In genomic region chr7:92178928-92179373, GRCh38 we compare ENCODE assay signal across 8 cellular contexts. TPM values are rescaled to one million over a fixed set of nuclear protein-coding genes. Genes with fewer than 3 reads are reported as not detected.
DNase-seq lines count a peak whose midpoint lies in the region; ATAC-seq and TF ChIP-seq lines count a peak whose summit lies in the region.

TSS of gene LRRD1 (minus strand) at chr7:92179142. CDS start at chr7:92165202, 13,940 bp downstream.

- no peaks in the 10 kb centered on the region for H3K36me3 Mint-ChIP-seq in CD8-positive, alpha-beta memory T cell
- H3K36me3 Mint-ChIP-seq in neural crest cell (ENCODE audit: low read depth) = peaks cover 13% of the 10 kb centered on the region

- CTCF ChIA-PET in CD8-positive, alpha-beta memory T cell (lab: Charles Lee) = interaction anchor here (0.7 to 1.7 kb wide), 12 partner anchors 12 to 349 kb away, joined by 3 to 9 read pairs (median 4); partner anchors contain the start of genes ANKIB1, CYP51A1, GATAD1 and KRIT1

- H3K9me3 ChIP-seq in CD8-positive, alpha-beta memory T cell (ENCODE audit: low read length) = no peaks in the 10 kb centered on the region

- H3K27me3 Mint-ChIP-seq in CD8-positive, alpha-beta memory T cell = peaks cover 0 to 9% of the 10 kb centered on the region in 2 donors
- peaks cover 2% of the 10 kb centered on the region for H3K27me3 Mint-ChIP-seq in neural crest cell (ENCODE audit: low read depth)
- H3K27me3 Mint-ChIP-seq in stimulated activated naive CD8-positive, alpha-beta T cell treated with anti-CD3 and anti-CD28 coated beads, Interleukin-15, amount 100 ng/mL, for 72 hours = no peaks in the 10 kb centered on the region

- TF ChIP-seq CTCF in foreskin keratinocyte (conservative IDR thresholded peaks at IDR 0.05) (peak; percentile 98), neural crest cell (conservative IDR thresholded peaks at IDR 0.05) (peak; percentile 96)

- H3K4me3 Mint-ChIP-seq in CD8-positive, alpha-beta memory T cell = peak within 1 kb of the TSS; percentile 44 to 92 (median 80)
- H3K4me3 Mint-ChIP-seq in neural crest cell = peak within 1 kb of the TSS; percentile 69
- peak within 1 kb of the TSS; percentile 86 to 95 for H3K4me3 Mint-ChIP-seq in stimulated activated naive CD8-positive, alpha-beta T cell treated with anti-CD3 and anti-CD28 coated beads, Interleukin-15, amount 100 ng/mL, for 72 hours

- H3K27ac ChIP-seq in CD8-positive, alpha-beta memory T cell (ENCODE audit: low read depth, low read length) = no peak within 1 kb of the TSS
- H3K27ac ChIP-seq in foreskin keratinocyte = no peak within 1 kb of the TSS

- peak within 1 kb of the TSS; percentile 53 for H3K4me3 ChIP-seq in CD8-positive, alpha-beta memory T cell (ENCODE audit: low read length)

- POLR2A ChIA-PET in CD8-positive, alpha-beta memory T cell (lab: Charles Lee) = interaction anchor here (1.5 kb wide), 1 partner anchor 45 kb away, joined by 4 read pairs; the partner anchor contains the start of gene CYP51A1

- peaks cover 0 to 4% (median 2%) of the 10 kb centered on the region in 5 donors for H3K9me3 Mint-ChIP-seq in CD8-positive, alpha-beta memory T cell
- peaks cover 7% of the 10 kb centered on the region for H3K9me3 Mint-ChIP-seq in neural crest cell
- H3K9me3 Mint-ChIP-seq in stimulated activated naive CD8-positive, alpha-beta T cell treated with anti-CD3 and anti-CD28 coated beads, Interleukin-15, amount 100 ng/mL, for 72 hours = no peaks in the 10 kb centered on the region

- no peaks in the 10 kb centered on the region for H3K36me3 ChIP-seq in CD8-positive, alpha-beta memory T cell (ENCODE audit: insufficient read depth, low read length)

- peak; percentile 81 to 89 (median 87) for DNase-seq in CD8-positive, alpha-beta memory T cell
- DNase-seq in HPDE6-E6E7 (ENCODE audit: extremely low spot score) = peak; percentile 64
- DNase-seq in RPMI7951 (ENCODE audit: low read depth) = peak; percentile 82
- DNase-seq in activated gamma-delta T cell treated with Interleukin-2 at 50 U/mL for 16 hours = peak; percentile 86
- peak; percentile 40 to 79 for DNase-seq in foreskin keratinocyte
- peak; percentile 85 for DNase-seq in neural crest cell (ENCODE audit: low read depth, low spot score)
- peak; percentile 92 to 94 for DNase-seq in stimulated activated naive CD8-positive, alpha-beta T cell treated with anti-CD3 and anti-CD28 coated beads, Interleukin-15, amount 100 ng/mL, for 72 hours

- H3K4me1 ChIP-seq in CD8-positive, alpha-beta memory T cell (ENCODE audit: insufficient read depth, low read length) = peaks cover 6% of the 10 kb centered on the region
- no peaks in the 10 kb centered on the region for H3K4me1 ChIP-seq in foreskin keratinocyte

- peaks cover 6 to 13% (median 12%) of the 10 kb centered on the region in 3 donors for H3K4me1 Mint-ChIP-seq in CD8-positive, alpha-beta memory T cell
- no peaks in the 10 kb centered on the region for H3K4me1 Mint-ChIP-seq in neural crest cell
- H3K4me1 Mint-ChIP-seq in stimulated activated naive CD8-positive, alpha-beta T cell treated with anti-CD3 and anti-CD28 coated beads, Interleukin-15, amount 100 ng/mL, for 72 hours = peaks cover 13% of the 10 kb centered on the region

- H3K27me3 ChIP-seq in CD8-positive, alpha-beta memory T cell (ENCODE audit: insufficient read depth, low read length, poor library complexity, severe bottlenecking) = no peaks in the 10 kb centered on the region
- H3K27me3 ChIP-seq in foreskin keratinocyte = no peaks in the 10 kb centered on the region

- ATAC-seq in GM19467 (IDR thresholded peaks at IDR 0.05; ENCODE audit: unreplicated experiment) (peak; percentile 98), foreskin keratinocyte (peak; percentile 100)
- ATAC-seq in stimulated activated naive CD8-positive, alpha-beta T cell treated with anti-CD3 and anti-CD28 coated beads, Interleukin-15, amount 100 ng/mL, for 72 hours = peak; percentile 100

- peak within 1 kb of the TSS in 4 of 8 donors; percentile 39 to 70 (median 56) for H3K27ac Mint-ChIP-seq in CD8-positive, alpha-beta memory T cell
- H3K27ac Mint-ChIP-seq in neural crest cell (ENCODE audit: unreplicated experiment) = peak within 1 kb of the TSS; percentile 35
- H3K27ac Mint-ChIP-seq in stimulated activated naive CD8-positive, alpha-beta T cell treated with anti-CD3 and anti-CD28 coated beads, Interleukin-15, amount 100 ng/mL, for 72 hours = peak within 1 kb of the TSS; percentile 85 to 90

RNA-seq across cellular contexts. Expression of gene LRRD1, which starts in this region (rescaled TPM):
- total RNA-seq in CD8-positive, alpha-beta memory T cell = not detected
- not detected for polyA plus RNA-seq in CD8-positive, alpha-beta memory T cell
- total RNA-seq in RPMI7951 (2014; rRNA removed; shearing (Covaris generic)) = not detected in 2 replicates
- total RNA-seq in foreskin keratinocyte = 0.04 TPM in 1 of 2 replicates, not detected in the other
- polyA plus RNA-seq in foreskin keratinocyte = not detected in 2 replicates
- 0.57 and 0.58 TPM in 2 replicates for total RNA-seq in neural crest cell

Comparison
In these comparisons a context has a peak if more than half of its experiments do, and no peak if none do; other contexts are left out.
1. Peak in DNase-seq and H3K4me3 ChIP-seq in CD8-positive, alpha-beta memory T cell; RNA of the gene not detected or under 1 TPM.
2. Peak in DNase-seq in RPMI7951; RNA of the gene not detected or under 1 TPM.
3. Peak in DNase-seq and ATAC-seq in foreskin keratinocyte; RNA of the gene not detected or under 1 TPM.
4. Peak in DNase-seq in neural crest cell; RNA of the gene not detected or under 1 TPM.